ENCODE assay signal across 8 cellular contexts in the genomic region with DNA sequence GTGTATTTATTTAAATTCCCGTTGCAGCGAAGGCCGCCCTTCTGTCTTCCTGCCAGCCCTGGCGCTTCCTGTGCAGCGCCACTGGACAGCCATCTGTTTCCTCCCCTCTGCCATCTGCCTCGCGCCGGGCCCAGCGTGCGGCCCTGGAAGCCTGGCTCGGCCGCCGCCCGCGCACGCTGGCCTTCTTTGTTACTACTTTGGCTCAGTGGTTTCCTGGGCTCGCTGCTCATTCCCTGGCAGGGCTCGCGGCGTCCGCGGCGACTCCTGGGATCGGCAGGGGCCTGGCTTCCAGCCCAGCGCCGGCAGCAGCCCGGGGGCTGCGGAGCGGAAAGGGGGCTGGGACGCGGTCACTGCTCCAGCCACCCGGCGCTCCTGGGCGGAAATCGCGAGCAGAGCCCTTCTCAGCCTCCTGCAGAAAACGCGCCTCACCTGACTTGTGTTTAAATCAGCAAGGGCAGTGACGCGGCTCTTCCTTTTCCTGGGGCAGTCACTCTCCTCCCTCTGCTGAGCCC. TPM values are rescaled to one million over a fixed set of nuclear protein-coding genes. Genes with fewer than 3 reads are reported as not detected.
DNase-seq lines count a peak whose midpoint lies in the region; ATAC-seq and TF ChIP-seq lines count a peak whose summit lies in the region.

No MANE protein-coding gene starts in this region.

- POLR2A ChIA-PET in CD8-positive, alpha-beta memory T cell (lab: Charles Lee), result interaction anchor here (0.6 to 1.2 kb wide), 3 partner anchors 10 to 65 kb away, joined by 3 to 9 read pairs (median 5); a partner anchor contains a TSS

- H2AFZ ChIP-seq in neuron (ENCODE audit: low read depth, low read length), result peak overlapping the region; percentile 56

- H3K9ac ChIP-seq in HUES48 (ENCODE audit: low read depth, low read length), result peak overlapping the region; percentile 77

- CTCF ChIA-PET in CD8-positive, alpha-beta memory T cell (lab: Charles Lee), result interaction anchor here (0.7 to 17.3 kb wide), 7 partner anchors 7 to 67 kb away, joined by 3 to 160 read pairs (median 5); no protein-coding TSS in a partner anchor

- peak in 3 of 4 donors; percentile 20 to 69 (median 31) for TF ChIP-seq POLR2A in upper lobe of left lung (IDR thresholded peaks at IDR 0.05)

- H3K27me3 Mint-ChIP-seq in CD8-positive, alpha-beta memory T cell, result no peaks in the 10 kb centered on the region
- H3K27me3 Mint-ChIP-seq in activated naive CD4-positive, alpha-beta T cell treated with anti-CD3 and anti-CD28 coated beads, Interleukin-2, amount 50 U/mL, for 24 hours, result no peaks in the 10 kb centered on the region

- peak; percentile 38 to 78 (median 57) for DNase-seq in CD8-positive, alpha-beta memory T cell
- DNase-seq in SJCRH30, result peak; percentile 60 to 66
- peak; percentile 85 for DNase-seq in glomerular visceral epithelial cell (ENCODE audit: extremely low spot score)
- DNase-seq in upper lobe of left lung, result peak; percentile 83 to 94

- peak in 2 of 6 experiments; percentile 29 for TF ChIP-seq CTCF in upper lobe of left lung (IDR thresholded peaks at IDR 0.05)

- no peaks in the 10 kb centered on the region for H3K36me3 ChIP-seq in CD8-positive, alpha-beta memory T cell (ENCODE audit: insufficient read depth, low read length)
- H3K36me3 ChIP-seq in HUES48 (ENCODE audit: control insufficient read depth, insufficient read depth, low read length), result no peaks in the 10 kb centered on the region
- H3K36me3 ChIP-seq in SJCRH30, result no peaks in the 10 kb centered on the region
- H3K36me3 ChIP-seq in neuron (ENCODE audit: insufficient read depth, low read length), result peaks cover 4% of the 10 kb centered on the region
- no peaks in the 10 kb centered on the region for H3K36me3 ChIP-seq in upper lobe of left lung

- no peaks in the 10 kb centered on the region for H3K9me3 ChIP-seq in CD8-positive, alpha-beta memory T cell (ENCODE audit: low read length)
- H3K9me3 ChIP-seq in HUES48 (ENCODE audit: control insufficient read depth, insufficient read depth, low read length) (no peaks in the 10 kb centered on the region), SJCRH30 (replicated peaks) (no peaks in the 10 kb centered on the region), neuron (ENCODE audit: low read length) (no peaks in the 10 kb centered on the region), upper lobe of left lung (no peaks in the 10 kb centered on the region)

- ATAC-seq in GM21367 (IDR thresholded peaks at IDR 0.05; ENCODE audit: unreplicated experiment) (peak; percentile 64), upper lobe of left lung (ENCODE audit: low FRiP score in 2 of 2) (peak; percentile 85 to 89)

- WGBS in upper lobe of left lung, 2 donors, result 1% methylated on average over 28 to 37 of the region's 40 CpGs

- H3K36me3 Mint-ChIP-seq in CD8-positive, alpha-beta memory T cell, result peaks cover 0 to 24% (median 2%) of the 10 kb centered on the region in 3 donors
- peaks cover 10% of the 10 kb centered on the region for H3K36me3 Mint-ChIP-seq in activated naive CD4-positive, alpha-beta T cell treated with anti-CD3 and anti-CD28 coated beads, Interleukin-2, amount 50 U/mL, for 24 hours

- peaks cover 52 to 90% (median 65%) of the 10 kb centered on the region in 3 donors for H3K4me1 Mint-ChIP-seq in CD8-positive, alpha-beta memory T cell
- peaks cover 81% of the 10 kb centered on the region for H3K4me1 Mint-ChIP-seq in activated naive CD4-positive, alpha-beta T cell treated with anti-CD3 and anti-CD28 coated beads, Interleukin-2, amount 50 U/mL, for 24 hours

- peaks cover 48% of the 10 kb centered on the region for H3K4me1 ChIP-seq in CD8-positive, alpha-beta memory T cell (ENCODE audit: insufficient read depth, low read length)
- H3K4me1 ChIP-seq in HUES48 (ENCODE audit: control insufficient read depth, insufficient read depth, low read length), result peaks cover 30% of the 10 kb centered on the region
- no peaks in the 10 kb centered on the region; the same call in 1 of the 2 replicates for H3K4me1 ChIP-seq in SJCRH30
- peaks cover 6% of the 10 kb centered on the region for H3K4me1 ChIP-seq in neuron (ENCODE audit: insufficient read depth, low read length)
- peaks cover 65 to 79% (median 69%) of the 10 kb centered on the region in 4 donors for H3K4me1 ChIP-seq in upper lobe of left lung

- peak overlapping the region; percentile 84 to 98 (median 91) for H3K4me3 Mint-ChIP-seq in CD8-positive, alpha-beta memory T cell
- peak overlapping the region; percentile 94 for H3K4me3 Mint-ChIP-seq in activated naive CD4-positive, alpha-beta T cell treated with anti-CD3 and anti-CD28 coated beads, Interleukin-2, amount 50 U/mL, for 24 hours

- H3K27me3 ChIP-seq in CD8-positive, alpha-beta memory T cell (ENCODE audit: insufficient read depth, low read length, poor library complexity, severe bottlenecking), result no peaks in the 10 kb centered on the region
- no peaks in the 10 kb centered on the region for H3K27me3 ChIP-seq in HUES48 (ENCODE audit: control insufficient read depth, insufficient read depth, low read length)
- no peaks in the 10 kb centered on the region for H3K27me3 ChIP-seq in SJCRH30
- no peaks in the 10 kb centered on the region for H3K27me3 ChIP-seq in neuron (ENCODE audit: insufficient read depth, low read length)
- H3K27me3 ChIP-seq in upper lobe of left lung, result no peaks in the 10 kb centered on the region

- H3K4me3 ChIP-seq in CD8-positive, alpha-beta memory T cell (ENCODE audit: low read length), result peak overlapping the region; percentile 67
- H3K4me3 ChIP-seq in HUES48 (ENCODE audit: low read depth, low read length), result peak overlapping the region; percentile 51
- peak overlapping the region; percentile 58 for H3K4me3 ChIP-seq in SJCRH30
- H3K4me3 ChIP-seq in neuron (ENCODE audit: low read length), result peak overlapping the region; percentile 45
- peak overlapping the region in 3 of 4 donors; percentile 38 to 58 (median 48) for H3K4me3 ChIP-seq in upper lobe of left lung

- H3K27ac Mint-ChIP-seq in CD8-positive, alpha-beta memory T cell, result peak overlapping the region; percentile 93 to 99 (median 96)
- peak overlapping the region; percentile 100 for H3K27ac Mint-ChIP-seq in activated naive CD4-positive, alpha-beta T cell treated with anti-CD3 and anti-CD28 coated beads, Interleukin-2, amount 50 U/mL, for 24 hours

- H3K9me3 Mint-ChIP-seq in CD8-positive, alpha-beta memory T cell, result no peaks in the 10 kb centered on the region
- H3K9me3 Mint-ChIP-seq in activated naive CD4-positive, alpha-beta T cell treated with anti-CD3 and anti-CD28 coated beads, Interleukin-2, amount 50 U/mL, for 24 hours, result no peaks in the 10 kb centered on the region

- TF ChIP-seq EP300 in upper lobe of left lung (IDR thresholded peaks at IDR 0.05), result peak in 2 of 4 donors; percentile 45 to 70

- peak overlapping the region; percentile 73 for H3K27ac ChIP-seq in CD8-positive, alpha-beta memory T cell (ENCODE audit: low read depth, low read length)
- H3K27ac ChIP-seq in HUES48 (ENCODE audit: low read depth, low read length), result peak overlapping the region; percentile 88
- peak overlapping the region; percentile 84 for H3K27ac ChIP-seq in SJCRH30
- peak overlapping the region; percentile 84 to 95 (median 90) for H3K27ac ChIP-seq in upper lobe of left lung

RNA-seq across cellular contexts. Expression of a gene that starts 9.9 kb away (rescaled TPM):
- 10 to 100 TPM; 33.5 to 39.4 TPM for total RNA-seq in CD8-positive, alpha-beta memory T cell
- polyA plus RNA-seq in CD8-positive, alpha-beta memory T cell, result 113 TPM
- 16.1 and 16.3 TPM in 2 replicates for total RNA-seq in SJCRH30 (2014; rRNA removed; shearing (Covaris generic))
- 100 to 1,000 TPM in 1 of 6 donors, 10 to 100 TPM in 5; 39.4 to 103 (median 49.7) TPM for total RNA-seq in upper lobe of left lung

Comparison
In these comparisons a context has a peak if more than half of its experiments do, and no peak if none do; other contexts are left out.
1. Peak in every context shown above with its lines: DNase-seq, ATAC-seq, H3K4me3 ChIP-seq and H3K27ac ChIP-seq.